12 cellular contexts compared by ENCODE assay signal in the genomic region with DNA sequence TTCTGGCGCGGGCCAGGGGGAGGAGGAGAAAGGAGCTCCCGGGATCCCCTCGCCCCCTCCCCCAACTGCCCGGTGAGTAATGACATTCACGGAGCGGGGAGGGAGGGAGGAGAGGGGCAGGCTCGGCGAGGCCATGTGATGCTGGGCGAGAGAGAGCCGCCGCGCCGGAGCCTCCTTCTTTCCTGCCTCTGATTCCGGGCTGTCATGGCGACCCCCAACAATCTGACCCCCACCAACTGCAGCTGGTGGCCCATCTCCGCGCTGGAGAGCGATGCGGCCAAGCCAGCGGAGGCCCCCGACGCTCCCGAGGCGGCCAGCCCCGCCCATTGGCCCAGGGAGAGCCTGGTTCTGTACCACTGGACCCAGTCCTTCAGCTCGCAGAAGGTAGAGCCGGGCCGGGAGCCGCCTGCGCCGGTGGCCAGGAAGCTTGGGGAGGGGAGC. TPM values are rescaled to one million over a fixed set of nuclear protein-coding genes. Genes with fewer than 3 reads are reported as not detected.
DNase-seq lines count a peak whose midpoint lies in the region; ATAC-seq and TF ChIP-seq lines count a peak whose summit lies in the region.
"Had no signal": no experiment of that assay in that cellular context is flagged by ENCODE, and none has a peak within 500 bp of the region (broad histone marks: within the 10 kb centered on the region; RNA-seq: fewer than 3 reads in every experiment).

Gene GDAP1L1, plus strand, starts transcription at position 178 of the 441 bp plus-strand sequence. Its CDS starts 27 bp downstream, at position 205.

- no peaks in the 10 kb centered on the region for H3K9me3 ChIP-seq in upper lobe of right lung

- intact Hi-C loops in upper lobe of right lung (cut with DNase I): no loop called here

- H3K27me3 Mint-ChIP-seq in activated naive CD4-positive, alpha-beta T cell treated with anti-CD3 and anti-CD28 coated beads, Interleukin-2, amount 50 U/mL, for 24 hours: peaks cover 14% of the 10 kb centered on the region

- H3K36me3 Mint-ChIP-seq in activated naive CD4-positive, alpha-beta T cell treated with anti-CD3 and anti-CD28 coated beads, Interleukin-2, amount 50 U/mL, for 24 hours: peaks cover 3% of the 10 kb centered on the region

- H3K9me3 Mint-ChIP-seq in activated naive CD4-positive, alpha-beta T cell treated with anti-CD3 and anti-CD28 coated beads, Interleukin-2, amount 50 U/mL, for 24 hours: no peaks in the 10 kb centered on the region

- H3K36me3 ChIP-seq in upper lobe of right lung: no peaks in the 10 kb centered on the region

- peaks cover 12% of the 10 kb centered on the region for H3K27me3 ChIP-seq in upper lobe of right lung

- no peak within 1 kb of the TSS for H3K27ac Mint-ChIP-seq in activated naive CD4-positive, alpha-beta T cell treated with anti-CD3 and anti-CD28 coated beads, Interleukin-2, amount 50 U/mL, for 24 hours

- ATAC-seq in upper lobe of right lung (peak; percentile 22), HG02798 (IDR thresholded peaks at IDR 0.05; ENCODE audit: poor library complexity, unreplicated experiment) (no peak)

- H3K4me1 ChIP-seq in upper lobe of right lung: peaks cover 4% of the 10 kb centered on the region

- no peak for DNase-seq in activated naive CD4-positive, alpha-beta T cell treated with Interleukin-2 at 50 U/mL for 16 hours
- peak in 53 of 58 donors; percentile 6 to 74 (median 41) for DNase-seq in anterior cingulate cortex (lab: John Stamatoyannopoulos, UW)
- peak; percentile 84 for DNase-seq in islet precursor cell
- no peak for DNase-seq in upper lobe of right lung
- no peak for DNase-seq in kidney glomerular epithelial cell (lab: John Stamatoyannopoulos, UW)
- DNase-seq in NCI-H187 treated with DMSO at 0.1 percent for 48 hours (lab: John Stamatoyannopoulos, UW): no peak
- DNase-seq: activated T-cell treated with anti-CD3 and anti-CD28 coated beads, Interleukin-2, amount 50 U/mL, for 4 hours; AML-193; stimulated activated CD4-positive, alpha-beta T cell treated with anti-CD3 and anti-CD28 coated beads, Interleukin-12 subunit alpha, Interleukin-12 subunit beta, amount 100 ng/mL, for 4 hours had no signal

- peak within 1 kb of the TSS; percentile 64 for H3K4me3 Mint-ChIP-seq in activated naive CD4-positive, alpha-beta T cell treated with anti-CD3 and anti-CD28 coated beads, Interleukin-2, amount 50 U/mL, for 24 hours
- H3K4me3 Mint-ChIP-seq: activated T-cell treated with anti-CD3 and anti-CD28 coated beads, Interleukin-2, amount 50 U/mL, for 4 hours had no signal

- peaks cover 8% of the 10 kb centered on the region for H3K4me1 Mint-ChIP-seq in activated naive CD4-positive, alpha-beta T cell treated with anti-CD3 and anti-CD28 coated beads, Interleukin-2, amount 50 U/mL, for 24 hours

- H3K27ac ChIP-seq in upper lobe of right lung: no peak within 1 kb of the TSS

- no peak within 1 kb of the TSS for H3K4me3 ChIP-seq in upper lobe of right lung

- TF ChIP-seq CTCF in upper lobe of right lung (IDR thresholded peaks at IDR 0.05): no peak

RNA-seq across cellular contexts. Expression of gene GDAP1L1, which starts in this region (rescaled TPM):
- total RNA-seq in upper lobe of right lung: not detected
- total RNA-seq: activated T-cell treated with anti-CD3 and anti-CD28 coated beads, Interleukin-2, amount 50 U/mL, for 4 hours; fibroblast of villous mesenchyme had no signal

Comparison
In these comparisons a context has a peak if more than half of its experiments do, and no peak if none do; other contexts are left out.
1. Peak in ATAC-seq in upper lobe of right lung; RNA of the gene not detected or under 1 TPM.
2. DNase-seq: peak in anterior cingulate cortex (53 of 58) and islet precursor cell (single experiment); none in activated naive CD4-positive, alpha-beta T cell treated with Interleukin-2 at 50 U/mL for 16 hours (single experiment), upper lobe of right lung (single experiment), kidney glomerular epithelial cell (single experiment) and NCI-H187 treated with DMSO at 0.1 percent for 48 hours (single experiment).